ENCODE assay signal across 1 cellular context in the genomic region with DNA sequence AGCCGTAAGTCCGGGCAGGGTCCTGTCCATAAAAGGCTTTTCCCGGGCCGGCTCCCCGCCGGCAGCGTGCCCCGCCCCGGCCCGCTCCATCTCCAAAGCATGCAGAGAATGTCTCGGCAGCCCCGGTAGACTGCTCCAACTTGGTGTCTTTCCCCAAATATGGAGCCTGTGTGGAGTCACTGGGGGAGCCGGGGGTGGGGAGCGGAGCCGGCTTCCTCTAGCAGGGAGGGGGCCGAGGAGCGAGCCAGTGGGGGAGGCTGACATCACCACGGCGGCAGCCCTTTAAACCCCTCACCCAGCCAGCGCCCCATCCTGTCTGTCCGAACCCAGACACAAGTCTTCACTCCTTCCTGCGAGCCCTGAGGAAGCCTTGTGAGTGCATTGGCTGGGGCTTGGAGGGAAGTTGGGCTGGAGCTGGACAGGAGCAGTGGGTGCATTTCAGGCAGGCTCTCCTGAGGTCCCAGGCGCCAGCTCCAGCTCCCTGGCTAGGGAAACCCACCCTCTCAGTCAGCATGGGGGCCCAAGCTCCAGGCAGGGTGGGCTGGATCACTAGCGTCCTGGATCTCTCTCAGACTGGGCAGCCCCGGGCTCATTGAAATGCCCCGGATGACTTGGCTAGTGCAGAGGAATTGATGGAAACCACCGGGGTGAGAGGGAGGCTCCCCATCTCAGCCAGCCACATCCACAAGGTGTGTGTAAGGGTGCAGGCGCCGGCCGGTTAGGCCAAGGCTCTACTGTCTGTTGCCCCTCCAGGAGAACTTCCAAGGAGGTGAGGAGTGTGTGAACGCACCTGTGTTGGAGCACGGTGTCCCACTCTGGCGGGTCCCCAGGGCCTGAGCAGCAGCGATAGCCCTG.
TF ChIP-seq lines count a peak whose summit lies in the region.

Gene TAGLN (plus strand): TSS at position 310 of the 855 bp plus-strand sequence. CDS start 3,644 bp downstream, outside the sequence.

TF ChIP-seq in IMR-90, 13 proteins besides CTCF, POLR2A, EP300 and RAD21 (continued from another document):
- TF ChIP-seq MXI1 (IDR thresholded peaks at IDR 0.05; ENCODE audit: borderline replicate concordance, low read depth, low read length) (peak; percentile 64; the same call in 1 of the 2 replicates), NFE2L2 (IDR thresholded peaks at IDR 0.05; ENCODE audit: low read depth, low read length) (no peak), MAZ (IDR thresholded peaks at IDR 0.05; ENCODE audit: borderline replicate concordance, low read depth, low read length) (peak; percentile 100), CHD1 (IDR thresholded peaks at IDR 0.05; ENCODE audit: low read depth, low read length) (no peak), ELK1 (IDR thresholded peaks at IDR 0.05; ENCODE audit: borderline replicate concordance, low read depth, low read length) (no peak), MAFK (IDR thresholded peaks at IDR 0.05; ENCODE audit: low read depth, low read length) (no peak), RFX5 (IDR thresholded peaks at IDR 0.05; ENCODE audit: low read depth, low read length) (no peak), BHLHE40 (IDR thresholded peaks at IDR 0.05; ENCODE audit: low read depth, low read length) (peak; percentile 32; the same call in 1 of the 2 replicates), RCOR1 (IDR thresholded peaks at IDR 0.05; ENCODE audit: insufficient replicate concordance, low read length) (peak; percentile 45), SMC3 (IDR thresholded peaks at IDR 0.05; ENCODE audit: low read depth, low read length) (no peak)
- TF ChIP-seq, protein P1, sequence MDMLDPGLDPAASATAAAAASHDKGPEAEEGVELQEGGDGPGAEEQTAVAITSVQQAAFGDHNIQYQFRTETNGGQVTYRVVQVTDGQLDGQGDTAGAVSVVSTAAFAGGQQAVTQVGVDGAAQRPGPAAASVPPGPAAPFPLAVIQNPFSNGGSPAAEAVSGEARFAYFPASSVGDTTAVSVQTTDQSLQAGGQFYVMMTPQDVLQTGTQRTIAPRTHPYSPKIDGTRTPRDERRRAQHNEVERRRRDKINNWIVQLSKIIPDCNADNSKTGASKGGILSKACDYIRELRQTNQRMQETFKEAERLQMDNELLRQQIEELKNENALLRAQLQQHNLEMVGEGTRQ (IDR thresholded peaks at IDR 0.05; ENCODE audit: low read depth, low read length): no peak
